ENCODE assay signal across 1 cellular context in genomic region chrX:106707771-106708454, GRCh38.
TF ChIP-seq lines count a peak whose summit lies in the region.

No MANE protein-coding gene starts in this region.

TF ChIP-seq in HepG2, 621 proteins besides CTCF, POLR2A, EP300 and RAD21 (continued from another document):
- TF ChIP-seq ARID4A (CRISPR knock-in tag; IDR thresholded peaks at IDR 0.05; ENCODE audit: borderline replicate concordance): no peak
- no peak for TF ChIP-seq TCF12 (IDR thresholded peaks at IDR 0.05)
- no peak for TF ChIP-seq TCF12 (CRISPR knock-in tag; IDR thresholded peaks at IDR 0.05)
- TF ChIP-seq PLRG1 (conservative IDR thresholded peaks at IDR 0.05): no peak
